19 cellular contexts compared by ENCODE assay signal in the genomic region with DNA sequence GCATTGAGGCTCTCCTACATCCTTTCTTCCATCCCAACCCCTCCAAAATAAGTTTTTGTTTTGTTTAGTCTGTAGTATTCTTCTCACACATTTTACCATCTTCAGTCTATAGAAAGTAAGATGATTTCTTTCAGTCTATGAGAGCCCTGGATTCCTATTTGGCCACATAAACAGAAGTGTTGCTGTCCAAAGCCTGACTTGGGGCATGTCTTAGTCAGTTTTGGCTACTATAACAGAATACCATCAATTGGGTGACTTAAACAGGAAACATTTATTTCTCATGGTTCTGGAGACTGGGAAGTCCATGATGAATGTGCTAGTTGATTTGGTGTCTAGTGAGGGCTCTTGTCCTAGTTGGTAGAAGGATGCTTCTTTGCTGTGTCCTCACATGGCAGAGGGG.
"Had no signal": no experiment of that assay in that cellular context is flagged by ENCODE, and none has a peak within 500 bp of the region (broad histone marks: within the 10 kb centered on the region; RNA-seq: fewer than 3 reads in every experiment).

No MANE protein-coding gene starts in this region.

- H3K4me3 ChIP-seq: esophagus muscularis mucosa, left ventricle myocardium inferior, lower lobe of right lung, spleen, testis, tibial nerve, upper lobe of right lung had no signal

- H3K27ac ChIP-seq: epithelial cell of prostate, esophagus muscularis mucosa, left ventricle myocardium inferior, lower lobe of right lung, spleen, testis, tibial nerve, upper lobe of right lung had no signal

- ATAC-seq: effector memory CD8-positive, alpha-beta T cell; left cardiac atrium; lower lobe of right lung; natural killer cell; sciatic nerve; stimulated activated memory B cell treated with anti-CD40 and anti-IgM and Interleukin-4, amounts not matched to agents 10 μg/mL and 1 μg/mL and 100 μg/mL, for 72 hours; upper lobe of right lung had no signal

- DNase-seq: effector memory CD8-positive, alpha-beta T cell; foreskin fibroblast; immature natural killer cell; left cardiac atrium; left ventricle myocardium inferior; lower lobe of right lung; natural killer cell; posterior cingulate gyrus; spleen; stimulated activated CD4-positive, alpha-beta T cell treated with anti-CD3 and anti-CD28 coated beads, Interleukin-15, amount 100 ng/mL, for 24 hours; stimulated activated CD4-positive, alpha-beta T cell treated with anti-CD3 and anti-CD28 coated beads, Interleukin-1b, Interleukin-23, amount 100 ng/mL, for 48 hours; stimulated activated CD4-positive, alpha-beta T cell treated with anti-CD3 and anti-CD28 coated beads, Interleukin-4, amount 100 ng/mL, for 24 hours; testis; upper lobe of right lung had no signal

- H3K27me3 ChIP-seq: esophagus muscularis mucosa, spleen, testis, tibial nerve, upper lobe of right lung had no signal

- H3K4me1 ChIP-seq: esophagus muscularis mucosa, left ventricle myocardium inferior, lower lobe of right lung, testis, upper lobe of right lung had no signal

- H3K36me3 ChIP-seq: esophagus muscularis mucosa, left ventricle myocardium inferior, lower lobe of right lung, spleen, tibial nerve, upper lobe of right lung had no signal

- H3K9me3 ChIP-seq: testis, upper lobe of right lung had no signal
